ENCODE assay signal across 9 cellular contexts in genomic region chr6:21885532-21886089, GRCh38.
DNase-seq lines count a peak whose midpoint lies in the region; ATAC-seq and TF ChIP-seq lines count a peak whose summit lies in the region.
"Had no signal": no experiment of that assay in that cellular context is flagged by ENCODE, and none has a peak within 500 bp of the region (broad histone marks: within the 10 kb centered on the region; RNA-seq: fewer than 3 reads in every experiment).

No MANE protein-coding gene starts in this region.

- H3K4me3 ChIP-seq in Panc1 (ENCODE audit: low read depth in 2 of 2, low read length in 2 of 2) = no peak overlapping the region
- no peak overlapping the region for H3K4me3 ChIP-seq in A673 (ENCODE audit: low read depth, low read length, poor library complexity, severe bottlenecking)

- in situ Hi-C loops in Panc1 (cut with HindIII; ENCODE audit: low pct_unique_long_range_greater_than_20kb, low sequenced_read_pairs) = no loop called here

- H3K27ac ChIP-seq in Panc1 (ENCODE audit: low read length) (peak overlapping the region; percentile 55), A673 (ENCODE audit: low read depth, low read length, poor library complexity, severe bottlenecking) (no peak overlapping the region)

- BruUV-seq in Panc1 (replicated peaks; lab: Mats Ljungman, UMichigan) (no TSS peak), A673 (replicated peaks; lab: Mats Ljungman, UMichigan) (no TSS peak)

- H3K4me1 ChIP-seq in Panc1 (ENCODE audit: control insufficient read depth, insufficient read depth, low read length) = no peaks in the 10 kb centered on the region
- no peaks in the 10 kb centered on the region for H3K4me1 ChIP-seq in A673 (ENCODE audit: insufficient read depth, low read length, poor library complexity, severe bottlenecking)

- no peaks in the 10 kb centered on the region for H3K36me3 ChIP-seq in Panc1 (ENCODE audit: control insufficient read depth, insufficient read depth, low read length)
- H3K36me3 ChIP-seq in A673 (ENCODE audit: insufficient read depth, low read length, poor library complexity, severe bottlenecking) = no peaks in the 10 kb centered on the region

- CTCF ChIA-PET in Panc1 (lab: Charles Lee) = no interaction called here
- CTCF ChIA-PET in A673 (lab: Charles Lee) = no interaction called here

- H3K27me3 ChIP-seq in Panc1 (ENCODE audit: control insufficient read depth, insufficient read depth, low read length) (no peaks in the 10 kb centered on the region), A673 (replicated peaks; ENCODE audit: insufficient read depth, low read depth, low read length, poor library complexity) (no peaks in the 10 kb centered on the region)

- TF ChIP-seq CTCF in Panc1 (IDR thresholded peaks at IDR 0.05) (no peak), omental fat pad (IDR thresholded peaks at IDR 0.05) (no peak), A673 (conservative IDR thresholded peaks at IDR 0.05; ENCODE audit: low read depth, low read length) (no peak)

- H3K9me3 ChIP-seq in Panc1 (ENCODE audit: control insufficient read depth, insufficient read depth, low read depth, low read length) (no peaks in the 10 kb centered on the region), A673 (ENCODE audit: low read depth, low read length, poor library complexity, severe bottlenecking) (no peaks in the 10 kb centered on the region)

- POLR2A ChIA-PET in Panc1 (lab: Charles Lee) (no interaction called here), A673 (lab: Charles Lee; ENCODE audit: low non-redundant PET) (no interaction called here)

- ATAC-seq in Panc1 (peak; percentile 48; the same call in 1 of the 2 replicates), omental fat pad (ENCODE audit: low FRiP score) (peak; percentile 79), GM21528 (IDR thresholded peaks at IDR 0.05; ENCODE audit: low FRiP score, unreplicated experiment) (no peak)

- intact Hi-C loops in Panc1 (cut with micrococcal nuclease; ENCODE audit: unreplicated experiment) = no loop called here
- intact Hi-C loops in A673 (cut with micrococcal nuclease; ENCODE audit: unreplicated experiment) = no loop called here

- peak; percentile 82 for DNase-seq in AG20443 (ENCODE audit: low spot score)
- no peak for DNase-seq in Panc1 (ENCODE audit: low read depth, low spot score)
- peak; percentile 95 for DNase-seq in fibroblast of peridontal ligament (ENCODE audit: extremely low read depth)
- DNase-seq in omental fat pad (ENCODE audit: low spot score) = no peak
- DNase-seq in A673 (ENCODE audit: low spot score) = no peak
- no peak for DNase-seq in activated CD4-positive, alpha-beta T cell treated with anti-CD3 and anti-CD28 coated beads for 48 hours
- DNase-seq in stimulated activated CD4-positive, alpha-beta T cell treated with anti-CD3 and anti-CD28 coated beads, Interleukin-15, amount 100 ng/mL, for 24 hours = no peak
- DNase-seq: GDM1 had no signal

Comparison
In these comparisons a context has a peak if more than half of its experiments do, and no peak if none do; other contexts are left out.
1. DNase-seq: peak in AG20443 (single experiment) and fibroblast of peridontal ligament (single experiment); none in Panc1 (single experiment), omental fat pad (single experiment), A673 (single experiment), activated CD4-positive, alpha-beta T cell treated with anti-CD3 and anti-CD28 coated beads for 48 hours (single experiment) and stimulated activated CD4-positive, alpha-beta T cell treated with anti-CD3 and anti-CD28 coated beads, Interleukin-15, amount 100 ng/mL, for 24 hours (single experiment).